ENCODE assay signal across 26 cellular contexts in the genomic region with DNA sequence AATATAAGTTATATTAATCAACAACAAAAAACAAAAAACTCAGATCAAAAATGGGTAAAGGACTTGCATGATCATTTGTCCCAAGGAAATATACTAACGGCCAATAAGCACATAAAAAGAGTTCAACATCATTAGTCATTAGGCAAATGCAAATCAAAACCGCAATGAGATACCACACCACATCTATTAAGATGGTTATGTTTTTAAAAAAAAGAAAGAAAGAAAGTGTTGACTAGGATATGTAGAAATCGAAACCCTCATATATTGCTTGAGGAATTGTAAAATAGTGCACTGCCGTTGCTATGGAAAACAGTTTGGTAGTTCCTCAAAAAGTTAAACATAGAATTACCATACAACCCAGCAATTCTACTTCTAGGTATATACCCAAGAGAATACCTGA. TPM values are rescaled to one million over a fixed set of nuclear protein-coding genes. Genes with fewer than 3 reads are reported as not detected.
"Had no signal": no experiment of that assay in that cellular context is flagged by ENCODE, and none has a peak within 500 bp of the region (broad histone marks: within the 10 kb centered on the region; RNA-seq: fewer than 3 reads in every experiment).

No MANE protein-coding gene starts in this region.

- H3K9me3 Mint-ChIP-seq: activated naive CD4-positive, alpha-beta T cell treated with anti-CD3 and anti-CD28 coated beads, Interleukin-2, amount 10 ng/mL, durations not matched to agents 7 days and 5 days; dendritic cell treated with granulocyte-macrophage colony-stimulating factor and Interleukin-4, amounts not matched to agents 40 ng/mL and 50 ng/mL, for 4 days; stimulated activated effector memory CD8-positive, alpha-beta T cell treated with anti-CD3 and anti-CD28 coated beads, Interleukin-12 subunit alpha, Interleukin-12 subunit beta, amount 100 ng/mL, for 72 hours had no signal

- DNase-seq: activated B cell treated with CpG ODN at 0.5 μM for 24 hours; activated CD4-positive, alpha-beta memory T cell treated with anti-CD3 and anti-CD28 coated beads for 36 hours; activated CD4-positive, alpha-beta T cell treated with anti-CD3 and anti-CD28 coated beads for 48 hours; activated effector memory CD4-positive, alpha-beta T cell treated with Interleukin-2 at 50 U/mL for 16 hours; activated naive CD4-positive, alpha-beta T cell treated with anti-CD3 and anti-CD28 coated beads, Interleukin-2, amount 10 ng/mL, durations not matched to agents 7 days and 5 days; activated T-cell treated with anti-CD3 and anti-CD28 coated beads, Interleukin-2, amount 50 U/mL, for 48 hours; amygdala; effector CD4-positive, alpha-beta T cell; heart right ventricle; islet precursor cell; left cardiac atrium; mesenchymal stem cell; nephron progenitor cell; right lobe of liver; stimulated activated CD4-positive, alpha-beta T cell treated with anti-CD3 and anti-CD28 coated beads, Interleukin-1b, Interleukin-23, amount 100 ng/mL, for 48 hours; stomach; T-helper 9 cell had no signal

- H3K36me3 ChIP-seq: heart right ventricle, right lobe of liver, stomach, suprapubic skin, tibial nerve, vagina had no signal

- H3K4me1 ChIP-seq: heart right ventricle, parathyroid adenoma, right lobe of liver, stomach, suprapubic skin, tibial nerve, vagina had no signal

- H3K27ac Mint-ChIP-seq: activated B cell treated with CpG ODN at 0.5 μM for 24 hours; activated CD4-positive, alpha-beta memory T cell treated with anti-CD3 and anti-CD28 coated beads for 36 hours; activated naive CD4-positive, alpha-beta T cell treated with anti-CD3 and anti-CD28 coated beads, Interleukin-2, amount 10 ng/mL, durations not matched to agents 7 days and 5 days; dendritic cell treated with granulocyte-macrophage colony-stimulating factor and Interleukin-4, amounts not matched to agents 40 ng/mL and 50 ng/mL, for 4 days; nephron progenitor cell; stimulated activated effector memory CD8-positive, alpha-beta T cell treated with anti-CD3 and anti-CD28 coated beads, Interleukin-12 subunit alpha, Interleukin-12 subunit beta, amount 100 ng/mL, for 72 hours had no signal

- H3K9me3 ChIP-seq: right lobe of liver, stomach, suprapubic skin, tibial nerve, vagina had no signal

- H3K27me3 Mint-ChIP-seq: activated CD4-positive, alpha-beta memory T cell treated with anti-CD3 and anti-CD28 coated beads for 36 hours; activated naive CD4-positive, alpha-beta T cell treated with anti-CD3 and anti-CD28 coated beads, Interleukin-2, amount 10 ng/mL, durations not matched to agents 7 days and 5 days had no signal

- ATAC-seq: heart right ventricle; left cardiac atrium; right lobe of liver; stimulated activated effector memory CD8-positive, alpha-beta T cell treated with anti-CD3 and anti-CD28 coated beads, Interleukin-12 subunit alpha, Interleukin-12 subunit beta, amount 100 ng/mL, for 72 hours had no signal

- H3K4me1 Mint-ChIP-seq: activated naive CD4-positive, alpha-beta T cell treated with anti-CD3 and anti-CD28 coated beads, Interleukin-2, amount 10 ng/mL, durations not matched to agents 7 days and 5 days; nephron progenitor cell; stimulated activated effector memory CD8-positive, alpha-beta T cell treated with anti-CD3 and anti-CD28 coated beads, Interleukin-12 subunit alpha, Interleukin-12 subunit beta, amount 100 ng/mL, for 72 hours had no signal

- H3K36me3 Mint-ChIP-seq: activated naive CD4-positive, alpha-beta T cell treated with anti-CD3 and anti-CD28 coated beads, Interleukin-2, amount 10 ng/mL, durations not matched to agents 7 days and 5 days; stimulated activated effector memory CD8-positive, alpha-beta T cell treated with anti-CD3 and anti-CD28 coated beads, Interleukin-12 subunit alpha, Interleukin-12 subunit beta, amount 100 ng/mL, for 72 hours had no signal

- H3K4me3 Mint-ChIP-seq: activated B cell treated with CpG ODN at 0.5 μM for 24 hours; activated CD4-positive, alpha-beta memory T cell treated with anti-CD3 and anti-CD28 coated beads for 36 hours; activated naive CD4-positive, alpha-beta T cell treated with anti-CD3 and anti-CD28 coated beads, Interleukin-2, amount 10 ng/mL, durations not matched to agents 7 days and 5 days; dendritic cell treated with granulocyte-macrophage colony-stimulating factor and Interleukin-4, amounts not matched to agents 40 ng/mL and 50 ng/mL, for 4 days; nephron progenitor cell; stimulated activated effector memory CD8-positive, alpha-beta T cell treated with anti-CD3 and anti-CD28 coated beads, Interleukin-12 subunit alpha, Interleukin-12 subunit beta, amount 100 ng/mL, for 72 hours had no signal

- H3K4me3 ChIP-seq: heart right ventricle, right lobe of liver, skin epidermis, stomach, suprapubic skin, tibial nerve, vagina had no signal

RNA-seq across cellular contexts. Expression of gene CTNNA3, which starts 39.4 kb away (rescaled TPM):
- total RNA-seq: activated B cell treated with CpG ODN at 0.5 μM for 24 hours; activated CD4-positive, alpha-beta memory T cell treated with anti-CD3 and anti-CD28 coated beads for 36 hours; fibroblast of villous mesenchyme; pulmonary artery endothelial cell had no signal
